Comparison of ENCODE assay signal across 7 cellular contexts in the genomic region with DNA sequence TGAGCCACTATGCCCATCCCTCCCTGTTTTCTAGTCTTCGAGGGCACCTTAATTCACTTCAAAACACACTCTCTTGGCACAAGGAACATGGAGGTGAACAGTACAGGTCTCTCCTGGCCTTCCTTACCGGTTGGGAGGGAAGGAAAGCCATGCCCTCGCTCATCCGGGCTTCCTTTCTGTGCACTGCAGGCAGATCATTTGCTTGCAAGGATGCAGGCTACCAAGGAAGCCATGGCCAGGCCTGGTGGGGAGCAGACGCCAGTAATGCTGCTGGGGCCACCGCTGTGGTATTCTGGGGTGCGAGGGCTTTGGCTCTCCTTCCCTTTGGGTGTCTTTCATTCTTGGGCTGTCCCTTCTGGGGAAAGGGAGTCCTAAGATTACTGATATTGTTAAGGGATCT.
"Had no signal": no experiment of that assay in that cellular context is flagged by ENCODE, and none has a peak within 500 bp of the region (broad histone marks: within the 10 kb centered on the region; RNA-seq: fewer than 3 reads in every experiment).

No MANE protein-coding gene starts in this region.

- H3K27ac Mint-ChIP-seq: GM23338, HFFc6, IgD-negative memory B cell had no signal

- H3K36me3 Mint-ChIP-seq: IgD-negative memory B cell had no signal

- H3K9me3 ChIP-seq: HAP-1 had no signal

- H3K27me3 Mint-ChIP-seq: IgD-negative memory B cell had no signal

- H3K27ac ChIP-seq: KMS-11 had no signal

- ATAC-seq: GM23338, HCT116 had no signal

- H2AFZ ChIP-seq: GM23338 had no signal

- H3K4me2 ChIP-seq: GM23338, KMS-11 had no signal

- H3K36me3 ChIP-seq: HAP-1 had no signal

- H3K4me1 Mint-ChIP-seq: GM23338, IgD-negative memory B cell had no signal

- DNase-seq: HFFc6, KBM-7 had no signal

- H3K4me1 ChIP-seq: HAP-1 had no signal

- H3K9me3 Mint-ChIP-seq: HFFc6, IgD-negative memory B cell had no signal

- H3K4me3 Mint-ChIP-seq: GM23338, HFFc6, IgD-negative memory B cell had no signal

- H3K4me3 ChIP-seq: GM23338, HAP-1 had no signal
